Comparison of ENCODE assay signal across 32 cellular contexts in the genomic region with DNA sequence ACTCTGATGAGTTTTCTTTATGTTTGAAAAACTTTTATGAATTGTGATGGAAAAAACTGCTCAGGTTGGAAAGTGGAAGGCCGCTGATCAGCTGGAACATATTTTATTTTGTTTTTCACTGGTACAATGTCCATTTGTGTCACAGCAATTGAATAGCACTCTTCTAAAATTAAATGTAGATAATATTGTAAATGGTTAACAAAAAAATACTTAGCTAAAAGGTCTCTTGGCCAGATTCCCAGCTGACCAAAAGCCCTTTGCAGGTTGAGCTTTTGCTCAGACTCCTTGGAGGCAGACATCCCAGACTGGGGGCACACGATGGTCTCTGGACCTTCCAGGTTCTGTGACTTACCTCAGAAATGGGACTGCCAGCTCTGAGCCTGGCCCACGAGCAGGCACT. TPM values are rescaled to one million over a fixed set of nuclear protein-coding genes. Genes with fewer than 3 reads are reported as not detected.
"Had no signal": no experiment of that assay in that cellular context is flagged by ENCODE, and none has a peak within 500 bp of the region (broad histone marks: within the 10 kb centered on the region; RNA-seq: fewer than 3 reads in every experiment).

No MANE protein-coding gene starts in this region.

- H3K4me1 Mint-ChIP-seq: activated B cell treated with CpG ODN at 0.5 μM for 24 hours; activated CD4-positive, alpha-beta T cell treated with anti-CD3 and anti-CD28 coated beads, Interleukin-2, amount 10 ng/mL, durations not matched to agents 24 days and 14 days; activated naive CD4-positive, alpha-beta T cell treated with anti-CD3 and anti-CD28 coated beads, Interleukin-2, amount 10 ng/mL, durations not matched to agents 7 days and 5 days; activated naive CD4-positive, alpha-beta T cell treated with anti-CD3 and anti-CD28 coated beads, Interleukin-2, amount 50 U/mL, for 24 hours; activated naive CD8-positive, alpha-beta T cell treated with anti-CD3 and anti-CD28 coated beads, Interleukin-2, amount 10 ng/mL, durations not matched to agents 7 days and 5 days; activated naive CD8-positive, alpha-beta T cell treated with anti-CD3 and anti-CD28 coated beads, Interleukin-2, amount 50 U/mL, for 24 hours; activated T-helper 17 cell treated with anti-CD3 and anti-CD28 coated beads, Interleukin-2, amount 50 U/mL, for 72 hours had no signal

- DNase-seq: activated B cell treated with CpG ODN at 0.5 μM for 24 hours; activated CD4-positive, alpha-beta memory T cell treated with anti-CD3 and anti-CD28 coated beads for 36 hours; activated CD4-positive, alpha-beta T cell treated with anti-CD3 and anti-CD28 coated beads for 4 hours; activated CD4-positive, alpha-beta T cell treated with anti-CD3 and anti-CD28 coated beads, Interleukin-2, amount 10 ng/mL, durations not matched to agents 24 days and 14 days; activated CD4-positive, alpha-beta T cell treated with anti-CD3 and anti-CD28 coated beads, Interleukin-2, amount 50 U/mL, for 1 hour; activated CD4-positive, alpha-beta T cell treated with anti-CD3 and anti-CD28 coated beads, Interleukin-2, amount 50 U/mL, for 4 hours; activated CD4-positive, CD25-positive, alpha-beta regulatory T cell treated with anti-CD3 and anti-CD28 coated beads, Interleukin-2, amount 50 U/mL, for 72 hours; activated CD8-positive, alpha-beta memory T cell treated with anti-CD3 and anti-CD28 coated beads, Interleukin-2, amount 50 U/mL, for 4 hours; activated CD8-positive, alpha-beta T cell treated with anti-CD3 and anti-CD28 coated beads for 36 hours; activated effector memory CD4-positive, alpha-beta T cell treated with anti-CD3 and anti-CD28 coated beads, Interleukin-2, amount 50 U/mL, for 16 hours; activated naive CD4-positive, alpha-beta T cell treated with anti-CD3 and anti-CD28 coated beads, Interleukin-2, amount 10 ng/mL, durations not matched to agents 7 days and 5 days; activated naive CD4-positive, alpha-beta T cell treated with Interleukin-2 at 50 U/mL for 16 hours; activated naive CD8-positive, alpha-beta T cell treated with anti-CD3 and anti-CD28 coated beads, Interleukin-2, amount 10 ng/mL, durations not matched to agents 7 days and 5 days; activated naive CD8-positive, alpha-beta T cell treated with anti-CD3 and anti-CD28 coated beads, Interleukin-2, amount 50 U/mL, for 24 hours; activated T-cell treated with anti-CD3 and anti-CD28 coated beads for 4 hours; activated T-cell treated with anti-CD3 and anti-CD28 coated beads, Interleukin-2, amount 50 U/mL, for 1 hour; activated T-cell treated with anti-CD3 and anti-CD28 coated beads, Interleukin-2, amount 50 U/mL, for 4 hours; activated T-cell treated with anti-CD3 and anti-CD28 coated beads, Interleukin-2, amount 50 U/mL, for 72 hours; amygdala; anterior cingulate cortex; brain microvascular endothelial cell; central memory CD4-positive, alpha-beta T cell; T-helper 1 cell; T-helper 2 cell; T-helper 9 cell had no signal

- H3K9me3 Mint-ChIP-seq: activated CD4-positive, alpha-beta memory T cell treated with anti-CD3 and anti-CD28 coated beads for 36 hours; activated CD8-positive, alpha-beta T cell treated with anti-CD3 and anti-CD28 coated beads for 36 hours; activated naive CD4-positive, alpha-beta T cell treated with anti-CD3 and anti-CD28 coated beads, Interleukin-2, amount 10 ng/mL, durations not matched to agents 7 days and 5 days; activated naive CD4-positive, alpha-beta T cell treated with anti-CD3 and anti-CD28 coated beads, Interleukin-2, amount 50 U/mL, for 24 hours; activated naive CD8-positive, alpha-beta T cell treated with anti-CD3 and anti-CD28 coated beads, Interleukin-2, amount 10 ng/mL, durations not matched to agents 7 days and 5 days; activated naive CD8-positive, alpha-beta T cell treated with anti-CD3 and anti-CD28 coated beads, Interleukin-2, amount 50 U/mL, for 24 hours; activated T-cell treated with anti-CD3 and anti-CD28 coated beads, Interleukin-2, amount 50 U/mL, for 4 hours; activated T-helper 1 cell treated with anti-CD3 and anti-CD28 coated beads, Interleukin-12 subunit alpha, Interleukin-12 subunit beta, Interleukin-2, Interleukin-4 antibody, amounts not matched to agents 30 ng/mL and 10 ng/mL and 1 ng/mL, durations not matched to agents 14 hours and 24 hours and 36 hours; activated T-helper 17 cell treated with anti-CD3 and anti-CD28 coated beads, Interleukin-2, amount 50 U/mL, for 72 hours; T-helper 1 cell treated with Interleukin-12 subunit alpha and Interleukin-12 subunit beta and Interleukin-4 antibody, amounts not matched to agents 30 μg/mL and 1 μg/mL, for 36 hours; T-helper 2 cell treated with Interferon-gamma antibody and Interleukin-4, amounts not matched to agents 5 μg/mL and 100 μg/mL, for 36 hours had no signal

- H3K4me3 Mint-ChIP-seq: activated B cell treated with CpG ODN at 0.5 μM for 24 hours; activated CD4-positive, alpha-beta memory T cell treated with anti-CD3 and anti-CD28 coated beads for 36 hours; activated CD4-positive, alpha-beta T cell treated with anti-CD3 and anti-CD28 coated beads, Interleukin-2, amount 10 ng/mL, durations not matched to agents 24 days and 14 days; activated CD8-positive, alpha-beta T cell treated with anti-CD3 and anti-CD28 coated beads for 36 hours; activated naive CD4-positive, alpha-beta T cell treated with anti-CD3 and anti-CD28 coated beads, Interleukin-2, amount 10 ng/mL, durations not matched to agents 7 days and 5 days; activated naive CD4-positive, alpha-beta T cell treated with anti-CD3 and anti-CD28 coated beads, Interleukin-2, amount 50 U/mL, for 24 hours; activated naive CD8-positive, alpha-beta T cell; activated naive CD8-positive, alpha-beta T cell treated with anti-CD3 and anti-CD28 coated beads, Interleukin-2, amount 10 ng/mL, durations not matched to agents 7 days and 5 days; activated naive CD8-positive, alpha-beta T cell treated with anti-CD3 and anti-CD28 coated beads, Interleukin-2, amount 50 U/mL, for 24 hours; activated T-cell treated with anti-CD3 and anti-CD28 coated beads, Interleukin-2, amount 50 U/mL, for 4 hours; activated T-cell treated with anti-CD3 and anti-CD28 coated beads, Interleukin-2, amount 50 U/mL, for 72 hours; activated T-helper 1 cell treated with anti-CD3 and anti-CD28 coated beads, Interleukin-12 subunit alpha, Interleukin-12 subunit beta, Interleukin-2, Interleukin-4 antibody, amounts not matched to agents 30 ng/mL and 10 ng/mL and 1 ng/mL, durations not matched to agents 14 hours and 24 hours and 36 hours; activated T-helper 17 cell treated with anti-CD3 and anti-CD28 coated beads, Interleukin-2, amount 50 U/mL, for 72 hours; T-helper 1 cell treated with Interleukin-12 subunit alpha and Interleukin-12 subunit beta and Interleukin-4 antibody, amounts not matched to agents 30 μg/mL and 1 μg/mL, for 36 hours; T-helper 2 cell treated with Interferon-gamma antibody and Interleukin-4, amounts not matched to agents 5 μg/mL and 100 μg/mL, for 36 hours had no signal

- H3K36me3 Mint-ChIP-seq: activated CD4-positive, alpha-beta memory T cell treated with anti-CD3 and anti-CD28 coated beads for 36 hours; activated naive CD4-positive, alpha-beta T cell treated with anti-CD3 and anti-CD28 coated beads, Interleukin-2, amount 10 ng/mL, durations not matched to agents 7 days and 5 days; activated naive CD4-positive, alpha-beta T cell treated with anti-CD3 and anti-CD28 coated beads, Interleukin-2, amount 50 U/mL, for 24 hours; activated naive CD8-positive, alpha-beta T cell treated with anti-CD3 and anti-CD28 coated beads, Interleukin-2, amount 10 ng/mL, durations not matched to agents 7 days and 5 days had no signal

- ATAC-seq: activated CD8-positive, alpha-beta T cell treated with anti-CD3 and anti-CD28 coated beads for 36 hours; activated naive CD8-positive, alpha-beta T cell treated with anti-CD3 and anti-CD28 coated beads, Interleukin-2, amount 50 U/mL, for 24 hours; activated T-cell treated with anti-CD3 and anti-CD28 coated beads, Interleukin-2, amount 50 U/mL, for 4 hours; activated T-cell treated with anti-CD3 and anti-CD28 coated beads, Interleukin-2, amount 50 U/mL, for 72 hours; activated T-helper 17 cell treated with anti-CD3 and anti-CD28 coated beads, Interleukin-2, amount 50 U/mL, for 72 hours had no signal

- H3K27me3 Mint-ChIP-seq: activated CD4-positive, alpha-beta T cell treated with anti-CD3 and anti-CD28 coated beads, Interleukin-2, amount 10 ng/mL, durations not matched to agents 24 days and 14 days; activated CD8-positive, alpha-beta T cell treated with anti-CD3 and anti-CD28 coated beads for 36 hours; activated naive CD4-positive, alpha-beta T cell treated with anti-CD3 and anti-CD28 coated beads, Interleukin-2, amount 10 ng/mL, durations not matched to agents 7 days and 5 days; activated naive CD4-positive, alpha-beta T cell treated with anti-CD3 and anti-CD28 coated beads, Interleukin-2, amount 50 U/mL, for 24 hours; activated naive CD8-positive, alpha-beta T cell treated with anti-CD3 and anti-CD28 coated beads, Interleukin-2, amount 10 ng/mL, durations not matched to agents 7 days and 5 days; activated naive CD8-positive, alpha-beta T cell treated with anti-CD3 and anti-CD28 coated beads, Interleukin-2, amount 50 U/mL, for 24 hours; activated T-helper 17 cell treated with anti-CD3 and anti-CD28 coated beads, Interleukin-2, amount 50 U/mL, for 72 hours had no signal

- H3K27ac Mint-ChIP-seq: activated B cell treated with CpG ODN at 0.5 μM for 24 hours; activated CD4-positive, alpha-beta memory T cell treated with anti-CD3 and anti-CD28 coated beads for 36 hours; activated CD4-positive, alpha-beta T cell treated with anti-CD3 and anti-CD28 coated beads, Interleukin-2, amount 10 ng/mL, durations not matched to agents 24 days and 14 days; activated CD8-positive, alpha-beta T cell treated with anti-CD3 and anti-CD28 coated beads for 36 hours; activated naive CD4-positive, alpha-beta T cell treated with anti-CD3 and anti-CD28 coated beads, Interleukin-2, amount 10 ng/mL, durations not matched to agents 7 days and 5 days; activated naive CD4-positive, alpha-beta T cell treated with anti-CD3 and anti-CD28 coated beads, Interleukin-2, amount 50 U/mL, for 24 hours; activated naive CD8-positive, alpha-beta T cell; activated naive CD8-positive, alpha-beta T cell treated with anti-CD3 and anti-CD28 coated beads, Interleukin-2, amount 10 ng/mL, durations not matched to agents 7 days and 5 days; activated naive CD8-positive, alpha-beta T cell treated with anti-CD3 and anti-CD28 coated beads, Interleukin-2, amount 50 U/mL, for 24 hours; activated T-cell treated with anti-CD3 and anti-CD28 coated beads, Interleukin-2, amount 50 U/mL, for 72 hours; activated T-helper 1 cell treated with anti-CD3 and anti-CD28 coated beads, Interleukin-12 subunit alpha, Interleukin-12 subunit beta, Interleukin-2, Interleukin-4 antibody, amounts not matched to agents 30 ng/mL and 10 ng/mL and 1 ng/mL, durations not matched to agents 14 hours and 24 hours and 36 hours; activated T-helper 17 cell treated with anti-CD3 and anti-CD28 coated beads, Interleukin-2, amount 50 U/mL, for 72 hours; T-helper 1 cell treated with Interleukin-12 subunit alpha and Interleukin-12 subunit beta and Interleukin-4 antibody, amounts not matched to agents 30 μg/mL and 1 μg/mL, for 36 hours; T-helper 2 cell treated with Interferon-gamma antibody and Interleukin-4, amounts not matched to agents 5 μg/mL and 100 μg/mL, for 36 hours had no signal

RNA-seq across cellular contexts. Expression of a gene that starts 26.3 kb away (rescaled TPM):
- total RNA-seq: activated T-helper 17 cell treated with anti-CD3 and anti-CD28 coated beads, Interleukin-2, amount 50 U/mL, for 72 hours; ascending aorta had no signal
